In genomic region chr1:58201492-58202106, GRCh38 we compare ENCODE assay signal across 21 cellular contexts.
"Had no signal": no experiment of that assay in that cellular context is flagged by ENCODE, and none has a peak within 500 bp of the region (broad histone marks: within the 10 kb centered on the region; RNA-seq: fewer than 3 reads in every experiment).

No MANE protein-coding gene starts in this region.

- H3K9me3 ChIP-seq: SK-N-SH had no signal

- H3K27ac ChIP-seq: KMS-11, RWPE1 had no signal

- DNase-seq: Kasumi-1, MM.1S, NCI-H1092 treated with DMSO at 0.1 percent for 48 hours, NCI-H1436, NCI-H1694 treated with DMSO at 0.1 percent for 48 hours, NCI-H1930, NCI-H2081, NCI-H2107, NCI-H345, NCI-H446 treated with DMSO at 0.1 percent for 48 hours, NCI-H510A treated with DMSO at 0.1 percent for 48 hours, NCI-H526, NCI-H82, PC-3, SHP77, SK-N-SH, T-helper 1 cell, T-helper 17 cell had no signal

- H3K4me3 ChIP-seq: K562 had no signal
